13 cellular contexts compared by ENCODE assay signal in the genomic region with DNA sequence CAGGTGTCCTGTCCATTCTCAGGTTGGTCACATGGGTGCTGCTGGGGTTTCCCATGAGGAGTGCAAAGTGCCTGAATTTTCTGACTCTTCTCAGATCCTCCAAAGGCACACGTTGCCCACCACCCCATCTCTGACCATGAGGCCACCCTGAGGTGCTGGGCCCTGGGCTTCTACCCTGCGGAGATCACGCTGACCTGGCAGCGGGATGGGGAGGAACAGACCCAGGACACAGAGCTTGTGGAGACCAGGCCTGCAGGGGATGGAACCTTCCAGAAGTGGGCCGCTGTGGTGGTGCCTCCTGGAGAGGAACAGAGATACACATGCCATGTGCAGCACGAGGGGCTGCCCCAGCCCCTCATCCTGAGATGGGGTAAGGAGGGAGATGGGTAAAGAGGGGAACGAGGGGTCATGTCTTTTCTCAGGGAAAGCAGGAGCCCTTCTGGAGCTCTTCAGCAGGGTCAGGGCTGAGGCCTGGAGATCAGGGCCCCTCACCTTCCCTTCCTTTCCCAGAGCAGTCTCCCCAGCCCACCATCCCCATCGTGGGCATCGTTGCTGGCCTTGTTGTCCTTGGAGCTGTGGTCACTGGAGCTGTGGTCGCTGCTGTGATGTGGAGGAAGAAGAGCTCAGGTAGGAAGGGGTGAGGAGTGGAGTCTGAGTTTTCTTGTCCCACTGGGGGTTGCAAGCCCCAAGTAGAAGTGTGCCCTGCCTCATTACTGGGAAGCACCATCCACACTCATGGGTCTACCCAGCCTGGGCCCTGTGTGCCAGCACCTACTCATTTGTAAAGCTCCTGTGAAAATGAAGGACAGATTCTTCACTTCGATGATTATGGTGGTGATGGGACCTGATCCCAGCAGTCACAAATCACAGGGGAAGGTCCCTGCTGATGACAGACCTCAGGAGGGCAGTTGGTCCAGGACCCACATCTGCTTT. TPM values are rescaled to one million over a fixed set of nuclear protein-coding genes. Genes with fewer than 3 reads are reported as not detected.
A peak's percentile ranks its signal among the peaks of the same experiment; 100 is the strongest.
DNase-seq lines count a peak whose midpoint lies in the region; ATAC-seq and TF ChIP-seq lines count a peak whose summit lies in the region.
"Had no signal": no experiment of that assay in that cellular context is flagged by ENCODE, and none has a peak within 500 bp of the region (broad histone marks: within the 10 kb centered on the region; RNA-seq: fewer than 3 reads in every experiment).

No MANE protein-coding gene starts in this region.

- POLR2A ChIA-PET in activated CD4-positive, alpha-beta memory T cell treated with anti-CD3 and anti-CD28 coated beads, Interleukin-2, amount 10 ng/mL, durations not matched to agents 7 days and 5 days (lab: Charles Lee): interaction anchor here (1.5 to 4.4 kb wide), 3 partner anchors 12 to 220 kb away, joined by 4 to 22 read pairs (median 18); no protein-coding TSS in a partner anchor

- H3K27ac ChIP-seq in lower lobe of right lung (no peak overlapping the region), suprapubic skin (no peak overlapping the region)
- H3K27ac ChIP-seq: cardiac muscle cell had no signal

- TF ChIP-seq CTCF in lower lobe of right lung (IDR thresholded peaks at IDR 0.05) (no peak), suprapubic skin (IDR thresholded peaks at IDR 0.05) (no peak)

- H3K4me3 ChIP-seq in lower lobe of right lung (peak overlapping the region; percentile 80), suprapubic skin (peak overlapping the region; percentile 75)
- H3K4me3 ChIP-seq: cardiac muscle cell had no signal

- WGBS in suprapubic skin: 68% methylated on average over 6 of the region's 11 CpGs

- TF ChIP-seq POLR2A in suprapubic skin (IDR thresholded peaks at IDR 0.05) (no peak), GM18505 (IDR thresholded peaks at IDR 0.05; ENCODE audit: borderline replicate concordance, extremely low read depth, insufficient read depth, insufficient read length) (no peak)

- CTCF ChIA-PET in activated naive CD4-positive, alpha-beta T cell treated with anti-CD3 and anti-CD28 coated beads, Interleukin-2, amount 10 ng/mL, durations not matched to agents 7 days and 5 days (lab: Charles Lee): interaction anchor here (1.1 to 3.7 kb wide), 6 partner anchors 13 to 109 kb away, joined by 3 to 14 read pairs (median 6); no protein-coding TSS in a partner anchor
- CTCF ChIA-PET in activated CD4-positive, alpha-beta memory T cell treated with anti-CD3 and anti-CD28 coated beads, Interleukin-2, amount 10 ng/mL, durations not matched to agents 7 days and 5 days (lab: Charles Lee): interaction anchor here (1.0 to 3.1 kb wide), 2 partner anchors 11 to 13 kb away, joined by 3 to 20 read pairs; no protein-coding TSS in a partner anchor

- H3K4me3 Mint-ChIP-seq in activated naive CD4-positive, alpha-beta T cell treated with anti-CD3 and anti-CD28 coated beads, Interleukin-2, amount 10 ng/mL, durations not matched to agents 7 days and 5 days: peak overlapping the region; percentile 81
- peak overlapping the region; percentile 89 for H3K4me3 Mint-ChIP-seq in activated CD4-positive, alpha-beta memory T cell treated with anti-CD3 and anti-CD28 coated beads, Interleukin-2, amount 10 ng/mL, durations not matched to agents 7 days and 5 days

- H3K27me3 ChIP-seq in lower lobe of right lung (ENCODE audit: low read depth) (no peaks in the 10 kb centered on the region), suprapubic skin (no peaks in the 10 kb centered on the region)

- intact Hi-C loops in lower lobe of right lung (cut with DNase I): no loop called here

- peaks cover 59% of the 10 kb centered on the region for H3K4me1 Mint-ChIP-seq in activated naive CD4-positive, alpha-beta T cell treated with anti-CD3 and anti-CD28 coated beads, Interleukin-2, amount 10 ng/mL, durations not matched to agents 7 days and 5 days
- H3K4me1 Mint-ChIP-seq in activated CD4-positive, alpha-beta memory T cell treated with anti-CD3 and anti-CD28 coated beads, Interleukin-2, amount 10 ng/mL, durations not matched to agents 7 days and 5 days: peaks cover 53% of the 10 kb centered on the region

- DNase-seq in activated naive CD4-positive, alpha-beta T cell treated with anti-CD3 and anti-CD28 coated beads, Interleukin-2, amount 10 ng/mL, durations not matched to agents 7 days and 5 days: no peak
- no peak for DNase-seq in activated naive CD4-positive, alpha-beta T cell treated with Interleukin-2 at 50 U/mL for 16 hours
- no peak for DNase-seq in activated CD4-positive, alpha-beta memory T cell treated with anti-CD3 and anti-CD28 coated beads, Interleukin-2, amount 10 ng/mL, durations not matched to agents 7 days and 5 days
- DNase-seq in lower lobe of right lung (no peak), suprapubic skin (ENCODE audit: low spot score in 2 of 2) (no peak), OCI-M1 (lab: John Stamatoyannopoulos, UW) (no peak)
- DNase-seq: NCI-H2171, SW 1271 had no signal

- peak overlapping the region; percentile 88 for H3K27ac Mint-ChIP-seq in activated naive CD4-positive, alpha-beta T cell treated with anti-CD3 and anti-CD28 coated beads, Interleukin-2, amount 10 ng/mL, durations not matched to agents 7 days and 5 days
- H3K27ac Mint-ChIP-seq in activated CD4-positive, alpha-beta memory T cell treated with anti-CD3 and anti-CD28 coated beads, Interleukin-2, amount 10 ng/mL, durations not matched to agents 7 days and 5 days: peak overlapping the region; percentile 54

- no peak for TF ChIP-seq EP300 in suprapubic skin (IDR thresholded peaks at IDR 0.05)

- H3K36me3 Mint-ChIP-seq in activated naive CD4-positive, alpha-beta T cell treated with anti-CD3 and anti-CD28 coated beads, Interleukin-2, amount 10 ng/mL, durations not matched to agents 7 days and 5 days: peaks cover 51% of the 10 kb centered on the region
- H3K36me3 Mint-ChIP-seq in activated CD4-positive, alpha-beta memory T cell treated with anti-CD3 and anti-CD28 coated beads, Interleukin-2, amount 10 ng/mL, durations not matched to agents 7 days and 5 days (ENCODE audit: low read depth): peaks cover 53% of the 10 kb centered on the region

- peaks cover 3% of the 10 kb centered on the region for H3K27me3 Mint-ChIP-seq in activated naive CD4-positive, alpha-beta T cell treated with anti-CD3 and anti-CD28 coated beads, Interleukin-2, amount 10 ng/mL, durations not matched to agents 7 days and 5 days
- no peaks in the 10 kb centered on the region for H3K27me3 Mint-ChIP-seq in activated CD4-positive, alpha-beta memory T cell treated with anti-CD3 and anti-CD28 coated beads, Interleukin-2, amount 10 ng/mL, durations not matched to agents 7 days and 5 days

- no peaks in the 10 kb centered on the region for H3K9me3 Mint-ChIP-seq in activated naive CD4-positive, alpha-beta T cell treated with anti-CD3 and anti-CD28 coated beads, Interleukin-2, amount 10 ng/mL, durations not matched to agents 7 days and 5 days
- H3K9me3 Mint-ChIP-seq in activated CD4-positive, alpha-beta memory T cell treated with anti-CD3 and anti-CD28 coated beads, Interleukin-2, amount 10 ng/mL, durations not matched to agents 7 days and 5 days: no peaks in the 10 kb centered on the region

- no peaks in the 10 kb centered on the region for H3K9me3 ChIP-seq in lower lobe of right lung
- H3K9me3 ChIP-seq in suprapubic skin: no peaks in the 10 kb centered on the region

- H3K4me1 ChIP-seq in lower lobe of right lung (peaks cover 29% of the 10 kb centered on the region), suprapubic skin (peaks cover 22% of the 10 kb centered on the region)

- H3K36me3 ChIP-seq in lower lobe of right lung (peaks cover 44% of the 10 kb centered on the region), suprapubic skin (peaks cover 18% of the 10 kb centered on the region)
- H3K36me3 ChIP-seq: cardiac muscle cell had no signal

- ATAC-seq in lower lobe of right lung: no peak
- ATAC-seq in GM18505 (IDR thresholded peaks at IDR 0.05; ENCODE audit: unreplicated experiment): no peak
- no peak for ATAC-seq in HG02588 (IDR thresholded peaks at IDR 0.05; ENCODE audit: unreplicated experiment)

RNA-seq across cellular contexts. Expression of gene HLA-F, which starts 2.0 kb away (rescaled TPM):
- 100 to 1,000 TPM; 318 to 346 TPM for total RNA-seq in activated CD4-positive, alpha-beta memory T cell treated with anti-CD3 and anti-CD28 coated beads, Interleukin-2, amount 10 ng/mL, durations not matched to agents 7 days and 5 days
- total RNA-seq in lower lobe of right lung: 176 TPM
- 100 to 1,000 TPM in 1 of 4 donors, 10 to 100 TPM in 3; 25.6 to 162 (median 62.2) TPM for total RNA-seq in suprapubic skin

RNA-seq across cellular contexts. Expression of gene ZFP57, which starts 44.3 kb away (rescaled TPM):
- total RNA-seq in activated CD4-positive, alpha-beta memory T cell treated with anti-CD3 and anti-CD28 coated beads, Interleukin-2, amount 10 ng/mL, durations not matched to agents 7 days and 5 days: not detected
- total RNA-seq in lower lobe of right lung (not detected), suprapubic skin (under 1 TPM in 1 of 4 donors, not detected in 3; 0.76 TPM)
- total RNA-seq: fibroblast of lung, LHCN-M2 had no signal
